In the genomic region with DNA sequence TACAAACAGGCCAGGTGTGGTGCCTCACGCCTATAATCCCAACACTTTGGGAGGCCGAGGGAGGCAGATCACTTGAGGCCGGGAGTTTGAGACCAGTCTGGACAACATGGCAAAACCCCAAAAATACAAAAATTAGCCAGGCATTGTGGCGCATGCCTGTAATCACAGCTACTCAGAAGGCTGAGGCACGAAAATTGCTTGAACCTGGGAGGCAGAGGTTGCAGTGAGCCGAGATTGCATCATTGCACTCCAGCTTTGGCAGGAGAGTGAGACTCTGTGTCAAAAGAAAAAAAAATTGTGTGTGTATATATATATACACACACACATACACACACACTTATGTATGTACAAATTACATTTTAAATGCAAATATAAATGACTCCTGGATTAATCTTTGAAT, we compare ENCODE assay signal across 17 cellular contexts.
DNase-seq lines count a peak whose midpoint lies in the region; ATAC-seq and TF ChIP-seq lines count a peak whose summit lies in the region.
"Had no signal": no experiment of that assay in that cellular context is flagged by ENCODE, and none has a peak within 500 bp of the region (broad histone marks: within the 10 kb centered on the region; RNA-seq: fewer than 3 reads in every experiment).

No MANE protein-coding gene starts in this region.

- 74% methylated on average over 6 of the region's 6 CpGs for WGBS in right cardiac atrium
- 67 to 75% methylated on average over 6 of the region's 6 CpGs for WGBS in thyroid gland, 2 donors

- ATAC-seq in right cardiac atrium: no peak
- ATAC-seq in GM18909 (IDR thresholded peaks at IDR 0.05; ENCODE audit: poor library complexity, unreplicated experiment): no peak
- ATAC-seq in GM19467 (IDR thresholded peaks at IDR 0.05; ENCODE audit: unreplicated experiment): no peak

- no peaks in the 10 kb centered on the region for H3K36me3 ChIP-seq in left ventricle myocardium inferior
- H3K36me3 ChIP-seq in thyroid gland: no peaks in the 10 kb centered on the region
- H3K36me3 ChIP-seq: right atrium auricular region had no signal

- H3K4me3 ChIP-seq in right cardiac atrium (ENCODE audit: low read length): no peak overlapping the region
- no peak overlapping the region for H3K4me3 ChIP-seq in left ventricle myocardium inferior
- H3K4me3 ChIP-seq in thyroid gland (replicated peaks in 1 of 3): no peak overlapping the region
- H3K4me3 ChIP-seq: right atrium auricular region, testis had no signal

- DNase-seq in right cardiac atrium (peak in 2 of 3 donors; percentile 16 to 43), left ventricle myocardium inferior (no peak), epithelial cell of prostate (ENCODE audit: low read depth, low spot score) (no peak), thyroid gland (peak; percentile 30 to 54)
- DNase-seq in effector CD4-positive, alpha-beta T cell: no peak
- DNase-seq: activated CD4-positive, CD25-positive, alpha-beta regulatory T cell; H7; Karpas-422; NCI-H1417; nucleus accumbens; stimulated activated CD4-positive, alpha-beta T cell treated with anti-CD3 and anti-CD28 coated beads, Interleukin-1b, Interleukin-23, amount 100 ng/mL, for 48 hours; testis had no signal

- no peaks in the 10 kb centered on the region for H3K27me3 Mint-ChIP-seq in T-helper 1 cell treated with Interleukin-12 subunit alpha and Interleukin-12 subunit beta and Interleukin-4 antibody, amounts not matched to agents 30 μg/mL and 1 μg/mL, for 36 hours (ENCODE audit: low read depth)
- H3K27me3 Mint-ChIP-seq: dendritic cell treated with granulocyte-macrophage colony-stimulating factor and Interleukin-4, amounts not matched to agents 40 ng/mL and 50 ng/mL, for 4 days had no signal

- H3K4me1 ChIP-seq in right cardiac atrium (ENCODE audit: control insufficient read depth, insufficient read depth, low read length) (peaks cover 6% of the 10 kb centered on the region), left ventricle myocardium inferior (peaks cover 5% of the 10 kb centered on the region), thyroid gland (peaks cover 10 to 14% of the 10 kb centered on the region in 2 donors)
- H3K4me1 ChIP-seq: right atrium auricular region, testis had no signal

- H3K9me3 ChIP-seq in right cardiac atrium (ENCODE audit: control insufficient read depth, low read length) (no peaks in the 10 kb centered on the region), left ventricle myocardium inferior (replicated peaks) (no peaks in the 10 kb centered on the region), thyroid gland (no peaks in the 10 kb centered on the region)
- H3K9me3 ChIP-seq: right atrium auricular region, testis had no signal

- H3K4me1 Mint-ChIP-seq in T-helper 1 cell treated with Interleukin-12 subunit alpha and Interleukin-12 subunit beta and Interleukin-4 antibody, amounts not matched to agents 30 μg/mL and 1 μg/mL, for 36 hours (ENCODE audit: low read depth): peaks cover 69% of the 10 kb centered on the region

- H3K9me3 Mint-ChIP-seq in T-helper 1 cell treated with Interleukin-12 subunit alpha and Interleukin-12 subunit beta and Interleukin-4 antibody, amounts not matched to agents 30 μg/mL and 1 μg/mL, for 36 hours: no peaks in the 10 kb centered on the region
- H3K9me3 Mint-ChIP-seq: dendritic cell treated with granulocyte-macrophage colony-stimulating factor and Interleukin-4, amounts not matched to agents 40 ng/mL and 50 ng/mL, for 4 days had no signal

- H3K27ac Mint-ChIP-seq in T-helper 1 cell treated with Interleukin-12 subunit alpha and Interleukin-12 subunit beta and Interleukin-4 antibody, amounts not matched to agents 30 μg/mL and 1 μg/mL, for 36 hours: peak overlapping the region; percentile 85
- H3K27ac Mint-ChIP-seq: dendritic cell treated with granulocyte-macrophage colony-stimulating factor and Interleukin-4, amounts not matched to agents 40 ng/mL and 50 ng/mL, for 4 days had no signal

- intact Hi-C loops in right cardiac atrium (cut with DNase I) (no loop called here), left ventricle myocardium inferior (cut with micrococcal nuclease) (no loop called here), thyroid gland (cut with DNase I) (no loop called here)

- H3K27me3 ChIP-seq in right cardiac atrium (ENCODE audit: control insufficient read depth, insufficient read depth) (no peaks in the 10 kb centered on the region), left ventricle myocardium inferior (ENCODE audit: low read depth) (no peaks in the 10 kb centered on the region), thyroid gland (no peaks in the 10 kb centered on the region)
- H3K27me3 ChIP-seq: right atrium auricular region, testis had no signal

- TF ChIP-seq CTCF in left ventricle myocardium inferior (IDR thresholded peaks at IDR 0.05; ENCODE audit: borderline replicate concordance) (no peak), thyroid gland (IDR thresholded peaks at IDR 0.05) (no peak)

- no peak for TF ChIP-seq POLR2A in thyroid gland (IDR thresholded peaks at IDR 0.05)

- H3K4me3 Mint-ChIP-seq in T-helper 1 cell treated with Interleukin-12 subunit alpha and Interleukin-12 subunit beta and Interleukin-4 antibody, amounts not matched to agents 30 μg/mL and 1 μg/mL, for 36 hours: no peak overlapping the region

- H3K27ac ChIP-seq in right cardiac atrium (ENCODE audit: low read length) (no peak overlapping the region), left ventricle myocardium inferior (replicated peaks) (no peak overlapping the region), epithelial cell of prostate (peak overlapping the region; percentile 60), thyroid gland (no peak overlapping the region)
- H3K27ac ChIP-seq: right atrium auricular region, testis had no signal

- no peaks in the 10 kb centered on the region for H3K36me3 Mint-ChIP-seq in T-helper 1 cell treated with Interleukin-12 subunit alpha and Interleukin-12 subunit beta and Interleukin-4 antibody, amounts not matched to agents 30 μg/mL and 1 μg/mL, for 36 hours (ENCODE audit: low read depth)

Comparison
In these comparisons a context has a peak if more than half of its experiments do, and no peak if none do; other contexts are left out.
1. DNase-seq: peak in right cardiac atrium (2 of 3) and thyroid gland (2 of 2); none in left ventricle myocardium inferior (single experiment), epithelial cell of prostate (single experiment) and effector CD4-positive, alpha-beta T cell (single experiment).